25 cellular contexts compared by ENCODE assay signal in the genomic region with DNA sequence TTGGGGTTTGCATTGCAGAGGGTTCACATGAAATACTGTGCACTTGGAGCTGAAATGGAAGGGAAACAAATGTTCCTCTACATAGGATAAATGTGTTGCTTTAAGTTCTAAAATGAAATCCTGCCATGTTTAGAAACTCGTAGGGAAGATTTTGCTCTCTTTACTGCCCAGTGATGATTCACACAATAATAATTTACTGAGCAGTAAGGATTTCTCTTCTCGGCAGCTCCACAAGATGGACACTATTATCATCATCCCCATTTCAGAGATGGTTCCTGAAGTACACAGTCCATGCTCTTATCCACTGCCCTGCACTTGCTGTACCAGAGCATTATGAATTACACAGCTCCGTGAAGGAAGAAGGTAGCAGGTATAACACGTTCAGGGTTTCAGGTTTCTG. TPM values are rescaled to one million over a fixed set of nuclear protein-coding genes. Genes with fewer than 3 reads are reported as not detected.
DNase-seq lines count a peak whose midpoint lies in the region; TF ChIP-seq lines count a peak whose summit lies in the region.
"Had no signal": no experiment of that assay in that cellular context is flagged by ENCODE, and none has a peak within 500 bp of the region (broad histone marks: within the 10 kb centered on the region; RNA-seq: fewer than 3 reads in every experiment).

No MANE protein-coding gene starts in this region.

- no peaks in the 10 kb centered on the region for H3K79me2 ChIP-seq in osteoblast (ENCODE audit: insufficient read depth, low read length)
- H3K79me2 ChIP-seq in neural progenitor cell (ENCODE audit: low read depth), result no peaks in the 10 kb centered on the region
- H3K79me2 ChIP-seq: hepatocyte had no signal

- H3K9me3 ChIP-seq in osteoblast (ENCODE audit: low read depth, low read length), result no peaks in the 10 kb centered on the region
- no peaks in the 10 kb centered on the region for H3K9me3 ChIP-seq in HAP-1
- H3K9me3 ChIP-seq in neural progenitor cell (ENCODE audit: low read depth), result no peaks in the 10 kb centered on the region
- H3K9me3 ChIP-seq: Peyer's patch, right lobe of liver, thyroid gland had no signal

- no peak overlapping the region for H3K27ac Mint-ChIP-seq in neural progenitor cell
- H3K27ac Mint-ChIP-seq: activated naive CD8-positive, alpha-beta T cell; H9 had no signal

- no peaks in the 10 kb centered on the region for H3K27me3 Mint-ChIP-seq in neural progenitor cell (ENCODE audit: insufficient read depth, low read depth)
- H3K27me3 Mint-ChIP-seq: activated naive CD8-positive, alpha-beta T cell had no signal

- H3K9me3 Mint-ChIP-seq in neural progenitor cell, result peaks cover under 1% of the 10 kb centered on the region

- DNase-seq in EL (peak; percentile 61), RKO (ENCODE audit: low spot score) (peak; percentile 16), epithelial cell of esophagus (ENCODE audit: low read depth) (peak; percentile 14), osteoblast (ENCODE audit: insufficient read length, low spot score, missing footprints) (no peak), ureter (ENCODE audit: low spot score) (no peak), H4 (ENCODE audit: low spot score) (no peak), HAP-1 (ENCODE audit: low spot score in 2 of 2) (no peak), neural progenitor cell (ENCODE audit: low spot score) (no peak)
- DNase-seq: activated CD4-positive, CD25-positive, alpha-beta regulatory T cell treated with anti-CD3 and anti-CD28 coated beads, Interleukin-2, amount 50 U/mL, for 72 hours; activated CD8-positive, alpha-beta memory T cell treated with anti-CD3 and anti-CD28 coated beads for 24 hours; caudate nucleus; H9; NCI-H1417 treated with DMSO at 0.1 percent for 48 hours; occipital lobe; Peyer's patch; right lobe of liver; stimulated activated naive CD4-positive, alpha-beta T cell; T1000; thyroid gland had no signal

- H3K36me3 Mint-ChIP-seq in neural progenitor cell, result no peaks in the 10 kb centered on the region

- H3K27me3 ChIP-seq in osteoblast (ENCODE audit: insufficient read depth, low read length), result no peaks in the 10 kb centered on the region
- peaks cover 6% of the 10 kb centered on the region; the same call in 1 of the 2 replicates for H3K27me3 ChIP-seq in HAP-1 (ENCODE audit: low read depth)
- peaks cover 7% of the 10 kb centered on the region for H3K27me3 ChIP-seq in neural progenitor cell
- H3K27me3 ChIP-seq: hepatocyte, Peyer's patch, right lobe of liver, thyroid gland had no signal

- peaks cover 14% of the 10 kb centered on the region for H3F3A ChIP-seq in neural progenitor cell (ENCODE audit: low read depth)

- peak overlapping the region; percentile 50 for H3K4me2 ChIP-seq in osteoblast (ENCODE audit: insufficient read depth, low read length)
- H3K4me2 ChIP-seq in neural progenitor cell, result no peak overlapping the region
- H3K4me2 ChIP-seq: hepatocyte had no signal

- H4K20me1 ChIP-seq in osteoblast (ENCODE audit: insufficient read depth, low read length) (no peaks in the 10 kb centered on the region), neural progenitor cell (ENCODE audit: low read depth) (no peaks in the 10 kb centered on the region)

- no peaks in the 10 kb centered on the region for H3K36me3 ChIP-seq in osteoblast (ENCODE audit: insufficient read depth, low read length)
- H3K36me3 ChIP-seq in HAP-1 (replicated peaks), result no peaks in the 10 kb centered on the region
- no peaks in the 10 kb centered on the region for H3K36me3 ChIP-seq in neural progenitor cell
- H3K36me3 ChIP-seq: Peyer's patch, right lobe of liver, thyroid gland had no signal

- TF ChIP-seq CTCF in epithelial cell of esophagus (IDR thresholded peaks at IDR 0.05; ENCODE audit: insufficient read depth, low read depth, low read length, missing control alignments), result no peak
- no peak for TF ChIP-seq CTCF in osteoblast (IDR thresholded peaks at IDR 0.05; ENCODE audit: extremely low read depth, low read depth, low read length)
- no peak for TF ChIP-seq CTCF in neural progenitor cell (IDR thresholded peaks at IDR 0.05)

- no peak overlapping the region for H3K9ac ChIP-seq in neural progenitor cell

- peaks cover 20% of the 10 kb centered on the region for H3K4me1 ChIP-seq in osteoblast (ENCODE audit: insufficient read depth, low read length)
- peaks cover 4% of the 10 kb centered on the region for H3K4me1 ChIP-seq in HAP-1
- H3K4me1 ChIP-seq in neural progenitor cell, result peaks cover 10% of the 10 kb centered on the region
- H3K4me1 ChIP-seq: right lobe of liver had no signal

- H2AFZ ChIP-seq in osteoblast (ENCODE audit: low read length) (peak overlapping the region; percentile 73), neural progenitor cell (replicated peaks) (no peak overlapping the region)
- H2AFZ ChIP-seq: hepatocyte had no signal

- no peak overlapping the region for H3K4me3 ChIP-seq in epithelial cell of esophagus (ENCODE audit: low read length)
- no peak overlapping the region for H3K4me3 ChIP-seq in osteoblast (ENCODE audit: insufficient read depth, low read length)
- no peak overlapping the region for H3K4me3 ChIP-seq in HAP-1
- no peak overlapping the region for H3K4me3 ChIP-seq in neural progenitor cell
- H3K4me3 ChIP-seq: hepatocyte, lung, Peyer's patch, right lobe of liver, SK-N-MC, thyroid gland had no signal

- no peak overlapping the region for H3K4me3 Mint-ChIP-seq in neural progenitor cell
- H3K4me3 Mint-ChIP-seq: activated naive CD8-positive, alpha-beta T cell; H9 had no signal

- H3K27ac ChIP-seq in osteoblast (ENCODE audit: low read depth, low read length) (no peak overlapping the region), neural progenitor cell (no peak overlapping the region)
- H3K27ac ChIP-seq: hepatocyte, Peyer's patch, right lobe of liver, SK-N-MC, thyroid gland had no signal

- in situ Hi-C loops in HAP-1 (cut with MboI; ENCODE audit: low sequenced_read_pairs), result no loop called here

- peaks cover 1% of the 10 kb centered on the region for H3K4me1 Mint-ChIP-seq in neural progenitor cell

RNA-seq across cellular contexts. Expression of gene HACD4, which starts 4.1 kb away (rescaled TPM):
- total RNA-seq in osteoblast, result 6.8 and 8.3 TPM in 2 replicates
- total RNA-seq in ureter, result 4.1 TPM
- not detected in 2 replicates for total RNA-seq in H4 (2014; rRNA removed; shearing (Covaris generic))
- total RNA-seq in neural progenitor cell (ENCODE audit: low replicate concordance), result 1.1 and 1.2 TPM in 2 replicates
- total RNA-seq: Daoy had no signal

RNA-seq across cellular contexts. Expression of gene IFNB1, which starts 50.4 kb away (rescaled TPM):
- total RNA-seq in osteoblast (not detected in 2 replicates), ureter (not detected), neural progenitor cell (ENCODE audit: low replicate concordance) (not detected in 2 replicates)
- total RNA-seq in H4 (2014; rRNA removed; shearing (Covaris generic)), result not detected in 2 replicates
- total RNA-seq: Daoy, esophagus mucosa, H9, hepatocyte, lung, occipital lobe, Peyer's patch, right lobe of liver, thyroid gland had no signal

Comparison
In these comparisons a context has a peak if more than half of its experiments do, and no peak if none do; other contexts are left out.
1. DNase-seq: peak in EL (single experiment), RKO (single experiment) and epithelial cell of esophagus (single experiment); none in osteoblast (single experiment), ureter (single experiment), H4 (single experiment), HAP-1 (0 of 2) and neural progenitor cell (single experiment).